19 cellular contexts compared by ENCODE assay signal in the genomic region with DNA sequence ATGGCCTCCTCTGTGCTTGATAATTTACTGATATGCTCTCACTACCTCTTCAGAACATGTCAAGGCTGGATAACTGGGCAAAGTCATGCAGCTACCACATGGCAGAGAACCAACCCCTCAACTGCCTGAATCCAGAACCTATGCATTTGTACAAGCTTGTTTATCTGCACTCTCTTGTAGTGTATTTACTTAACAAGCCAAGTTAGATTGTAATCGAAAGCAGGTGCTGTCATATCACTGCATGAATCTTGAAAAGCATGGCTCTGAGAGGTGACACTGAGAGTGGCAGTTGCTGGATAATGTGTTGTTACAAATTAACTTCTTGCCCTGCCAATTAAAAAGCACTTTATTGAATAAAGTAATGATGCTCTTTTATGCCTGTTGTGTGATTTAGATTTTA.
DNase-seq lines count a peak whose midpoint lies in the region; ATAC-seq and TF ChIP-seq lines count a peak whose summit lies in the region.
"Had no signal": no experiment of that assay in that cellular context is flagged by ENCODE, and none has a peak within 500 bp of the region (broad histone marks: within the 10 kb centered on the region; RNA-seq: fewer than 3 reads in every experiment).

No MANE protein-coding gene starts in this region.

- CTCF ChIA-PET in SK-N-SH (lab: Yijun Ruan, JAX) (interaction anchor here (0.8 to 1.0 kb wide), 2 partner anchors 8 to 13 kb away, joined by 3 read pairs; no protein-coding TSS in a partner anchor), GM10248 (lab: Yijun Ruan, JAX) (interaction anchor here (2.2 kb wide), 1 partner anchor 12 kb away, joined by 6 read pairs; no protein-coding TSS in a partner anchor)

- no peaks in the 10 kb centered on the region for H4K20me1 ChIP-seq in SK-N-SH (ENCODE audit: insufficient read depth)

- H3K4me3 ChIP-seq in SK-N-SH (ENCODE audit: low read depth in 2 of 2, low read length in 1 of 2): no peak overlapping the region

- no peaks in the 10 kb centered on the region for H3K36me3 ChIP-seq in SK-N-SH (replicated peaks in 1 of 2; ENCODE audit: control insufficient read depth in 1 of 2, insufficient read depth in 2 of 2, low read length in 1 of 2)

- ATAC-seq in SK-N-SH treated with all-trans-retinoic acid at 6 μM for 48 hours (no peak), esophagus mucosa (peak; percentile 43), GM18498 (IDR thresholded peaks at IDR 0.05; ENCODE audit: unreplicated experiment) (no peak)
- ATAC-seq: CD8-positive, alpha-beta T cell; Panc1 had no signal

- peak in 1 of 2 experiments; percentile 22; a peak in 1 of 4 replicates for TF ChIP-seq EP300 in SK-N-SH (IDR thresholded peaks at IDR 0.05; ENCODE audit: borderline replicate concordance in 1 of 2, low read depth in 1 of 2, low read length in 1 of 2)

- no peak overlapping the region for H3K9ac ChIP-seq in SK-N-SH
- H3K9ac ChIP-seq: KMS-11 had no signal

- H3K27me3 ChIP-seq in SK-N-SH (ENCODE audit: insufficient read depth): no peaks in the 10 kb centered on the region

- no peak overlapping the region for H3K4me2 ChIP-seq in SK-N-SH
- H3K4me2 ChIP-seq: KMS-11 had no signal

- no peak for TF ChIP-seq RAD21 in SK-N-SH (IDR thresholded peaks at IDR 0.05; ENCODE audit: low read length)

- POLR2A ChIA-PET in SK-N-SH (lab: Yijun Ruan, JAX): no interaction called here
- POLR2A ChIA-PET in GM10248 (lab: Yijun Ruan, JAX): no interaction called here

- no peaks in the 10 kb centered on the region for H3F3A ChIP-seq in SK-N-SH (replicated peaks; ENCODE audit: insufficient read depth)

- H3K4me1 ChIP-seq in SK-N-SH (ENCODE audit: control insufficient read depth in 1 of 2, insufficient read depth in 2 of 2, low read depth in 1 of 2, low read length in 1 of 2): peaks cover 0 to 5% of the 10 kb centered on the region in 2 experiments; a peak in 1 of 4 replicates

- 38% methylated on average over 1 of the region's 1 CpG for WGBS in SK-N-SH (ENCODE audit: low lambda C conversion rate)

- H2AFZ ChIP-seq in SK-N-SH (ENCODE audit: low read depth): no peak overlapping the region

- H3K79me2 ChIP-seq in SK-N-SH (ENCODE audit: insufficient read depth): no peaks in the 10 kb centered on the region

- no peaks in the 10 kb centered on the region for H3K9me3 ChIP-seq in SK-N-SH

- DNase-seq in SK-N-SH: no peak
- DNase-seq in NCI-H1105 (lab: John Stamatoyannopoulos, UW): peak; percentile 50
- peak; percentile 65 for DNase-seq in NCI-H69 (lab: John Stamatoyannopoulos, UW)
- no peak for DNase-seq in activated CD4-positive, CD25-positive, alpha-beta regulatory T cell treated with anti-CD3 and anti-CD28 coated beads, Interleukin-2, amount 50 U/mL, for 72 hours
- DNase-seq in GM10248 (ENCODE audit: extremely low spot score): no peak
- DNase-seq: CD8-positive, alpha-beta T cell; IMR-90; NCI-H1092; NCI-H1436 treated with DMSO at 0.1 percent for 48 hours; NCI-H2029; SHP77; SW 1271 had no signal

- H3K27ac ChIP-seq in SK-N-SH (ENCODE audit: low read depth in 2 of 2, low read length in 1 of 2): peak overlapping the region in 1 of 2 experiments; percentile 25; a peak in 1 of 4 replicates
- H3K27ac ChIP-seq: C4-2B, KMS-11, RWPE1 had no signal

- TF ChIP-seq CTCF in SK-N-SH (IDR thresholded peaks at IDR 0.05) (no peak), GM10248 (IDR thresholded peaks at IDR 0.05; ENCODE audit: control extremely low read depth, extremely low read depth, low read depth, missing control alignments) (no peak)

- no peaks in the 10 kb centered on the region for H3K9me2 ChIP-seq in SK-N-SH

TF ChIP-seq in SK-N-SH, 30 proteins besides CTCF, POLR2A, EP300 and RAD21:
- TF ChIP-seq CHD2 (IDR thresholded peaks at IDR 0.05; ENCODE audit: low read length, partially characterized antibody): no peak
- peak; percentile 26; the same call in 1 of the 2 replicates for TF ChIP-seq GATA2 (CRISPR knock-in tag; IDR thresholded peaks at IDR 0.05)

TF ChIP-seq in SK-N-SH treated with all-trans-retinoic acid at 6 μM for 48 hours, 23 proteins besides CTCF, POLR2A, EP300 and RAD21:
- TF ChIP-seq, protein P1, sequence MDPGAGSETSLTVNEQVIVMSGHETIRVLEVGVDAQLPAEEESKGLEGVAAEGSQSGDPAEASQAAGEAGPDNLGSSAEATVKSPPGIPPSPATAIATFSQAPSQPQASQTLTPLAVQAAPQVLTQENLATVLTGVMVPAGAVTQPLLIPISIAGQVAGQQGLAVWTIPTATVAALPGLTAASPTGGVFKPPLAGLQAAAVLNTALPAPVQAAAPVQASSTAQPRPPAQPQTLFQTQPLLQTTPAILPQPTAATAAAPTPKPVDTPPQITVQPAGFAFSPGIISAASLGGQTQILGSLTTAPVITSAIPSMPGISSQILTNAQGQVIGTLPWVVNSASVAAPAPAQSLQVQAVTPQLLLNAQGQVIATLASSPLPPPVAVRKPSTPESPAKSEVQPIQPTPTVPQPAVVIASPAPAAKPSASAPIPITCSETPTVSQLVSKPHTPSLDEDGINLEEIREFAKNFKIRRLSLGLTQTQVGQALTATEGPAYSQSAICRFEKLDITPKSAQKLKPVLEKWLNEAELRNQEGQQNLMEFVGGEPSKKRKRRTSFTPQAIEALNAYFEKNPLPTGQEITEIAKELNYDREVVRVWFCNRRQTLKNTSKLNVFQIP (CRISPR knock-in tag; IDR thresholded peaks at IDR 0.05; ENCODE audit: borderline replicate concordance, low read depth): no peak
- TF ChIP-seq SNAI2 (CRISPR knock-in tag; IDR thresholded peaks at IDR 0.05): no peak
- no peak for TF ChIP-seq TOX (CRISPR knock-in tag; IDR thresholded peaks at IDR 0.05; ENCODE audit: borderline replicate concordance)
- no peak; the same call in 1 of the 2 replicates for TF ChIP-seq TCF4 (CRISPR knock-in tag; IDR thresholded peaks at IDR 0.05; ENCODE audit: borderline replicate concordance)
- TF ChIP-seq OSR1 (CRISPR knock-in tag; IDR thresholded peaks at IDR 0.05): no peak
- TF ChIP-seq RARB (CRISPR knock-in tag; IDR thresholded peaks at IDR 0.05): no peak
- TF ChIP-seq ZNF565 (CRISPR knock-in tag; conservative IDR thresholded peaks at IDR 0.05; ENCODE audit: low read depth): no peak
TF ChIP-seq in SK-N-SH treated with all-trans-retinoic acid at 6 μM for 48 hours: peak in this region for 0.

Comparison
In these comparisons a context has a peak if more than half of its experiments do, and no peak if none do; other contexts are left out.
1. DNase-seq: peak in NCI-H1105 (single experiment) and NCI-H69 (single experiment); none in SK-N-SH (single experiment), activated CD4-positive, CD25-positive, alpha-beta regulatory T cell treated with anti-CD3 and anti-CD28 coated beads, Interleukin-2, amount 50 U/mL, for 72 hours (single experiment) and GM10248 (single experiment).